In the genomic region with DNA sequence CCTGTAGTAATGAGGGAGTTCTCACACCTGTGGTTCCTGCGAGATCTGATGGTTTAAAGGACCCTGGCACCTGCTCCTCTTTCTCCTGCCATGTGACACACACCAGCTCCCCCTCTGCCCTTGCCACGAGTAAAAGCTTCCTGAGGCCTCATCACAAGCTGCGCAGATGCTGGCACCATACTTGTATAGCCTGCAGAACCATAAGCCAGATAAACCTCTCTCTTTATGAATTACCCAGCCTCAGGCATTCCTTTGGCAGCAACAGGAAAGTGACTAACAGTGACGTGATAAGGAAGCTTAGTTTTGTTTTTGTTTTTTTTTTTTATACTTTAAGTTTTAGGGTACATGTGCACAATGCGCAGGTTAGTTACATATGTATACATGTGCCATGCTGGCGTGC, we compare ENCODE assay signal across 12 cellular contexts.
DNase-seq lines count a peak whose midpoint lies in the region; ATAC-seq and TF ChIP-seq lines count a peak whose summit lies in the region.
"Had no signal": no experiment of that assay in that cellular context is flagged by ENCODE, and none has a peak within 500 bp of the region (broad histone marks: within the 10 kb centered on the region; RNA-seq: fewer than 3 reads in every experiment).

No MANE protein-coding gene starts in this region.

- H2AFZ ChIP-seq in smooth muscle cell (ENCODE audit: low read depth), result no peak overlapping the region

- H3K27me3 ChIP-seq in breast epithelium (no peaks in the 10 kb centered on the region), adipocyte (replicated peaks; ENCODE audit: control insufficient read depth, insufficient read depth, low read length) (no peaks in the 10 kb centered on the region), smooth muscle cell (ENCODE audit: low read depth) (no peaks in the 10 kb centered on the region)

- H3K27ac Mint-ChIP-seq in MCF 10A (ENCODE audit: low read depth, unreplicated experiment), result no peak overlapping the region
- no peak overlapping the region for H3K27ac Mint-ChIP-seq in stimulated activated effector memory CD8-positive, alpha-beta T cell treated with anti-CD3 and anti-CD28 coated beads, Interleukin-12 subunit alpha, Interleukin-12 subunit beta, amount 100 ng/mL, for 72 hours

- no peaks in the 10 kb centered on the region for H3K27me3 Mint-ChIP-seq in MCF 10A (ENCODE audit: insufficient read depth, unreplicated experiment)

- 66% methylated on average over 6 of the region's 6 CpGs for WGBS in smooth muscle cell (ENCODE audit: low lambda C conversion rate)

- H3K27ac ChIP-seq in breast epithelium (peak overlapping the region in 1 of 2 donors; percentile 85), smooth muscle cell (ENCODE audit: low read depth) (peak overlapping the region; percentile 52)
- H3K27ac ChIP-seq: KMS-11 had no signal

- H3K9ac ChIP-seq in adipocyte (ENCODE audit: low read length), result no peak overlapping the region
- no peak overlapping the region for H3K9ac ChIP-seq in smooth muscle cell (ENCODE audit: low read depth)
- H3K9ac ChIP-seq: KMS-11 had no signal

- H3K4me3 ChIP-seq in breast epithelium (no peak overlapping the region), adipocyte (ENCODE audit: low read length) (no peak overlapping the region), smooth muscle cell (no peak overlapping the region)

- TF ChIP-seq CTCF in MCF 10A (IDR thresholded peaks at IDR 0.05; ENCODE audit: unreplicated experiment) (no peak), breast epithelium (IDR thresholded peaks at IDR 0.05) (no peak), smooth muscle cell (IDR thresholded peaks at IDR 0.05; ENCODE audit: borderline replicate concordance, insufficient read depth, poor library complexity, severe bottlenecking) (no peak)

- no peak for TF ChIP-seq POLR2A in breast epithelium (IDR thresholded peaks at IDR 0.05)

- POLR2A ChIA-PET in MCF 10A (lab: Yijun Ruan, JAX), result no interaction called here

- intact Hi-C loops in MCF 10A (cut with micrococcal nuclease), result loop anchor here (10.0 kb wide), 1 partner anchor 376 kb away; no protein-coding TSS in a partner anchor
- intact Hi-C loops in breast epithelium (cut with DNase I; ENCODE audit: low total_unique reads), result loop anchor here (10.0 kb wide), 1 partner anchor 734 kb away; no protein-coding TSS in a partner anchor

- no TSS peak for BruUV-seq in MCF 10A (replicated peaks; lab: Mats Ljungman, UMichigan)

- no peak overlapping the region for H3K4me3 Mint-ChIP-seq in MCF 10A (ENCODE audit: unreplicated experiment)
- H3K4me3 Mint-ChIP-seq in stimulated activated effector memory CD8-positive, alpha-beta T cell treated with anti-CD3 and anti-CD28 coated beads, Interleukin-12 subunit alpha, Interleukin-12 subunit beta, amount 100 ng/mL, for 72 hours, result no peak overlapping the region
- H3K4me3 Mint-ChIP-seq: activated T-cell treated with anti-CD3 and anti-CD28 coated beads, Interleukin-2, amount 50 U/mL, for 4 hours had no signal

- H3K36me3 Mint-ChIP-seq in MCF 10A (ENCODE audit: insufficient read depth, unreplicated experiment), result peaks cover 15% of the 10 kb centered on the region
- peaks cover 36% of the 10 kb centered on the region for H3K36me3 Mint-ChIP-seq in stimulated activated effector memory CD8-positive, alpha-beta T cell treated with anti-CD3 and anti-CD28 coated beads, Interleukin-12 subunit alpha, Interleukin-12 subunit beta, amount 100 ng/mL, for 72 hours

- CTCF ChIA-PET in MCF 10A (lab: Yijun Ruan, JAX), result interaction anchor here (0.5 to 9.1 kb wide), 5 partner anchors 9 to 473 kb away, joined by 3 to 183 read pairs (median 3); partner anchors contain the start of gene AFAP1

- ATAC-seq in stimulated activated effector memory CD8-positive, alpha-beta T cell treated with anti-CD3 and anti-CD28 coated beads, Interleukin-12 subunit alpha, Interleukin-12 subunit beta, amount 100 ng/mL, for 72 hours, result no peak
- ATAC-seq in HG03520 (IDR thresholded peaks at IDR 0.05; ENCODE audit: unreplicated experiment), result no peak
- ATAC-seq: activated T-cell treated with anti-CD3 and anti-CD28 coated beads, Interleukin-2, amount 50 U/mL, for 4 hours had no signal

- H3F3A ChIP-seq in smooth muscle cell (ENCODE audit: low read depth), result peaks cover 13% of the 10 kb centered on the region

- no peaks in the 10 kb centered on the region for H3K79me2 ChIP-seq in smooth muscle cell (ENCODE audit: low read depth)

- H3K9me3 ChIP-seq in breast epithelium, result no peaks in the 10 kb centered on the region
- H3K9me3 ChIP-seq in adipocyte (ENCODE audit: control insufficient read depth, low read length), result no peaks in the 10 kb centered on the region
- no peaks in the 10 kb centered on the region for H3K9me3 ChIP-seq in smooth muscle cell (replicated peaks; ENCODE audit: low read depth)

- H3K4me2 ChIP-seq in smooth muscle cell, result no peak overlapping the region
- H3K4me2 ChIP-seq: KMS-11 had no signal

- peak; percentile 67 for DNase-seq in MCF 10A (ENCODE audit: unreplicated experiment)
- DNase-seq in breast epithelium (ENCODE audit: low spot score in 2 of 2), result no peak
- peak; percentile 47 for DNase-seq in adipocyte (ENCODE audit: low read depth)
- peak; percentile 58 for DNase-seq in fibroblast of peridontal ligament (ENCODE audit: extremely low read depth)
- DNase-seq in smooth muscle cell (lab: John Stamatoyannopoulos, UW; ENCODE audit: unreplicated experiment), result no peak
- no peak for DNase-seq in AML-193 (lab: John Stamatoyannopoulos, UW)
- DNase-seq in stimulated activated effector memory CD8-positive, alpha-beta T cell treated with anti-CD3 and anti-CD28 coated beads, Interleukin-12 subunit alpha, Interleukin-12 subunit beta, amount 100 ng/mL, for 72 hours (ENCODE audit: low spot score in 2 of 2), result no peak
- DNase-seq: activated T-cell treated with anti-CD3 and anti-CD28 coated beads, Interleukin-2, amount 50 U/mL, for 4 hours; amygdala; stimulated activated CD4-positive, alpha-beta T cell treated with anti-CD3 and anti-CD28 coated beads, Interleukin-1b, Interleukin-23, amount 100 ng/mL, for 48 hours had no signal

- no peaks in the 10 kb centered on the region for H3K9me3 Mint-ChIP-seq in MCF 10A (ENCODE audit: unreplicated experiment)
- no peaks in the 10 kb centered on the region for H3K9me3 Mint-ChIP-seq in stimulated activated effector memory CD8-positive, alpha-beta T cell treated with anti-CD3 and anti-CD28 coated beads, Interleukin-12 subunit alpha, Interleukin-12 subunit beta, amount 100 ng/mL, for 72 hours
- H3K9me3 Mint-ChIP-seq: activated T-cell treated with anti-CD3 and anti-CD28 coated beads, Interleukin-2, amount 50 U/mL, for 4 hours had no signal

- no peaks in the 10 kb centered on the region for H3K36me3 ChIP-seq in breast epithelium
- peaks cover 52% of the 10 kb centered on the region for H3K36me3 ChIP-seq in adipocyte (ENCODE audit: control insufficient read depth, insufficient read depth, low read length, severe bottlenecking)
- H3K36me3 ChIP-seq in smooth muscle cell (ENCODE audit: low read depth), result peaks cover 14% of the 10 kb centered on the region

- peaks cover 17% of the 10 kb centered on the region for H4K20me1 ChIP-seq in smooth muscle cell (ENCODE audit: low read depth)

- H3K4me1 Mint-ChIP-seq in MCF 10A (ENCODE audit: insufficient read depth, unreplicated experiment), result peaks cover 17% of the 10 kb centered on the region
- H3K4me1 Mint-ChIP-seq in stimulated activated effector memory CD8-positive, alpha-beta T cell treated with anti-CD3 and anti-CD28 coated beads, Interleukin-12 subunit alpha, Interleukin-12 subunit beta, amount 100 ng/mL, for 72 hours, result peaks cover 12% of the 10 kb centered on the region

- peaks cover 0 to 22% of the 10 kb centered on the region in 2 donors for H3K4me1 ChIP-seq in breast epithelium
- H3K4me1 ChIP-seq in adipocyte (ENCODE audit: control insufficient read depth, insufficient read depth, low read length), result peaks cover 71% of the 10 kb centered on the region
- H3K4me1 ChIP-seq in smooth muscle cell (ENCODE audit: low read depth), result peaks cover 24% of the 10 kb centered on the region

Comparison
In these comparisons a context has a peak if more than half of its experiments do, and no peak if none do; other contexts are left out.
1. DNase-seq: peak in MCF 10A (single experiment), adipocyte (single experiment) and fibroblast of peridontal ligament (single experiment); none in breast epithelium (0 of 2), smooth muscle cell (single experiment), AML-193 (0 of 2) and stimulated activated effector memory CD8-positive, alpha-beta T cell treated with anti-CD3 and anti-CD28 coated beads, Interleukin-12 subunit alpha, Interleukin-12 subunit beta, amount 100 ng/mL, for 72 hours (0 of 2).